Comparison of ENCODE assay signal across 10 cellular contexts in genomic region chr5:154368041-154368800, GRCh38.
A peak's percentile ranks its signal among the peaks of the same experiment; 100 is the strongest.
DNase-seq lines count a peak whose midpoint lies in the region; ATAC-seq lines count a peak whose summit lies in the region.
"Had no signal": no experiment of that assay in that cellular context is flagged by ENCODE, and none has a peak within 500 bp of the region (broad histone marks: within the 10 kb centered on the region; RNA-seq: fewer than 3 reads in every experiment).

No MANE protein-coding gene starts in this region.

- intact Hi-C loops in naive thymus-derived CD4-positive, alpha-beta T cell (cut with micrococcal nuclease), result no loop called here

- peak overlapping the region; percentile 64 for H3K27ac ChIP-seq in SJCRH30
- no peak overlapping the region for H3K27ac ChIP-seq in naive thymus-derived CD4-positive, alpha-beta T cell (ENCODE audit: low read depth, low read length)

- H3K9me3 ChIP-seq in SJCRH30 (replicated peaks) (no peaks in the 10 kb centered on the region), HAP-1 (no peaks in the 10 kb centered on the region)
- H3K9me3 ChIP-seq in naive thymus-derived CD4-positive, alpha-beta T cell (ENCODE audit: control insufficient read depth in 2 of 3, low read length in 3 of 3), result no peaks in the 10 kb centered on the region
- H3K9me3 ChIP-seq: tibial nerve had no signal

- H3K4me1 ChIP-seq in SJCRH30 (peaks cover 52% of the 10 kb centered on the region), HAP-1 (no peaks in the 10 kb centered on the region)
- no peaks in the 10 kb centered on the region for H3K4me1 ChIP-seq in naive thymus-derived CD4-positive, alpha-beta T cell (ENCODE audit: control insufficient read depth in 2 of 2, insufficient read depth in 2 of 2, low read length in 2 of 2)

- H3K9me3 Mint-ChIP-seq in naive thymus-derived CD4-positive, alpha-beta T cell, result no peaks in the 10 kb centered on the region

- no peaks in the 10 kb centered on the region for H3K27me3 ChIP-seq in SJCRH30
- no peaks in the 10 kb centered on the region for H3K27me3 ChIP-seq in HAP-1 (ENCODE audit: low read depth)
- no peaks in the 10 kb centered on the region for H3K27me3 ChIP-seq in naive thymus-derived CD4-positive, alpha-beta T cell (ENCODE audit: control insufficient read depth in 2 of 2, insufficient read depth in 2 of 2, low read length in 2 of 2)
- H3K27me3 ChIP-seq: tibial nerve had no signal

- H3K4me3 ChIP-seq in SJCRH30 (no peak overlapping the region), HAP-1 (no peak overlapping the region)
- no peak overlapping the region for H3K4me3 ChIP-seq in naive thymus-derived CD4-positive, alpha-beta T cell (ENCODE audit: low read length)
- H3K4me3 ChIP-seq: tibial nerve had no signal

- H3K36me3 ChIP-seq in SJCRH30, result no peaks in the 10 kb centered on the region
- H3K36me3 ChIP-seq in HAP-1 (replicated peaks), result no peaks in the 10 kb centered on the region
- no peaks in the 10 kb centered on the region for H3K36me3 ChIP-seq in naive thymus-derived CD4-positive, alpha-beta T cell (ENCODE audit: control insufficient read depth in 2 of 3, insufficient read depth in 3 of 3, low read length in 3 of 3)
- H3K36me3 ChIP-seq: tibial nerve had no signal

- H3K27ac Mint-ChIP-seq in naive thymus-derived CD4-positive, alpha-beta T cell, result no peak overlapping the region

- DNase-seq in EH (ENCODE audit: low read depth) (peak; percentile 96), SJCRH30 (peak; percentile 64 to 81), fibroblast of peridontal ligament (ENCODE audit: extremely low read depth) (peak; percentile 97), non-pigmented ciliary epithelial cell (ENCODE audit: low read depth) (peak; percentile 96), HAP-1 (ENCODE audit: low spot score in 2 of 2) (no peak), DMS79 (lab: John Stamatoyannopoulos, UW) (no peak)
- DNase-seq in naive thymus-derived CD4-positive, alpha-beta T cell, result no peak
- DNase-seq: NCI-H2029 had no signal

- H3K27me3 Mint-ChIP-seq in naive thymus-derived CD4-positive, alpha-beta T cell, result no peaks in the 10 kb centered on the region

- no peak overlapping the region for H3K4me3 Mint-ChIP-seq in naive thymus-derived CD4-positive, alpha-beta T cell

- in situ Hi-C loops in HAP-1 (cut with MboI; ENCODE audit: low sequenced_read_pairs), result no loop called here

- peaks cover 0 to 4% (median 0%) of the 10 kb centered on the region in 7 donors for H3K4me1 Mint-ChIP-seq in naive thymus-derived CD4-positive, alpha-beta T cell

- ATAC-seq in GM18907 (IDR thresholded peaks at IDR 0.05; ENCODE audit: unreplicated experiment), result no peak
- ATAC-seq in naive thymus-derived CD4-positive, alpha-beta T cell, result no peak

- CTCF ChIA-PET in naive thymus-derived CD4-positive, alpha-beta T cell (lab: Charles Lee), result interaction anchor here (0.7 kb wide), 1 partner anchor 277 kb away, joined by 3 read pairs; no protein-coding TSS in a partner anchor

- H3K36me3 Mint-ChIP-seq in naive thymus-derived CD4-positive, alpha-beta T cell, result peaks cover 1 to 17% (median 8%) of the 10 kb centered on the region in 5 donors

- POLR2A ChIA-PET in naive thymus-derived CD4-positive, alpha-beta T cell (lab: Charles Lee), result no interaction called here

Comparison
In these comparisons a context has a peak if more than half of its experiments do, and no peak if none do; other contexts are left out.
1. DNase-seq: peak in EH (single experiment), SJCRH30 (2 of 2), fibroblast of peridontal ligament (single experiment) and non-pigmented ciliary epithelial cell (single experiment); none in HAP-1 (0 of 2), naive thymus-derived CD4-positive, alpha-beta T cell (0 of 9) and DMS79 (single experiment).